Comparison of ENCODE assay signal across 8 cellular contexts in genomic region chr1:229258031-229258850, GRCh38. TPM values are rescaled to one million over a fixed set of nuclear protein-coding genes. Genes with fewer than 3 reads are reported as not detected.
DNase-seq lines count a peak whose midpoint lies in the region; ATAC-seq and TF ChIP-seq lines count a peak whose summit lies in the region.

No MANE protein-coding gene starts in this region.

- H3K4me3 ChIP-seq in gastroesophageal sphincter = no peak overlapping the region
- no peak overlapping the region for H3K4me3 ChIP-seq in trophoblast cell (ENCODE audit: low read depth, low read length)
- H3K4me3 ChIP-seq in uterus = no peak overlapping the region

- no peaks in the 10 kb centered on the region for H3K36me3 Mint-ChIP-seq in activated naive CD4-positive, alpha-beta T cell treated with anti-CD3 and anti-CD28 coated beads for 36 hours (ENCODE audit: low read depth)

- H3K9ac ChIP-seq in trophoblast cell (ENCODE audit: low read length) = no peak overlapping the region

- no peak overlapping the region for H4K8ac ChIP-seq in trophoblast cell (ENCODE audit: low read depth, low read length)

- H3K4me1 Mint-ChIP-seq in activated naive CD4-positive, alpha-beta T cell treated with anti-CD3 and anti-CD28 coated beads for 36 hours (ENCODE audit: low read depth) = peaks cover 28% of the 10 kb centered on the region

- peaks cover 2% of the 10 kb centered on the region for H3K79me1 ChIP-seq in trophoblast cell (ENCODE audit: low read length)

- in situ Hi-C loops in SK-MEL-5 (cut with HindIII; ENCODE audit: low pct_unique_long_range_greater_than_20kb, low sequenced_read_pairs) = no loop called here

- peak overlapping the region; percentile 27 for H2BK120ac ChIP-seq in trophoblast cell (ENCODE audit: insufficient read depth, low read length, poor library complexity)

- CTCF ChIA-PET in activated naive CD4-positive, alpha-beta T cell treated with anti-CD3 and anti-CD28 coated beads for 36 hours (lab: Charles Lee) = interaction anchor here (0.5 to 5.9 kb wide), 26 partner anchors 9 to 841 kb away, joined by 3 to 54 read pairs (median 4); partner anchors contain the start of gene NUP133

- H3K36me3 ChIP-seq in gastroesophageal sphincter (no peaks in the 10 kb centered on the region), trophoblast cell (ENCODE audit: control insufficient read depth in 1 of 2, insufficient read depth in 2 of 2, low read length in 2 of 2) (no peaks in the 10 kb centered on the region), uterus (no peaks in the 10 kb centered on the region)

- H3K23ac ChIP-seq in trophoblast cell (ENCODE audit: low read length) = no peak overlapping the region

- no peak overlapping the region for H3K4me2 ChIP-seq in trophoblast cell (ENCODE audit: low read length)

- H2AK5ac ChIP-seq in trophoblast cell (ENCODE audit: low read length) = no peak overlapping the region

- H3K9me3 ChIP-seq in gastroesophageal sphincter (no peaks in the 10 kb centered on the region), trophoblast cell (ENCODE audit: insufficient read depth, low read depth, low read length) (no peaks in the 10 kb centered on the region), uterus (no peaks in the 10 kb centered on the region)

- H3K14ac ChIP-seq in trophoblast cell (ENCODE audit: low read length) = no peak overlapping the region

- no peak overlapping the region for H3K18ac ChIP-seq in trophoblast cell (ENCODE audit: low read length)

- TF ChIP-seq EP300 in gastroesophageal sphincter (IDR thresholded peaks at IDR 0.05) = no peak

- no peak overlapping the region for H2BK12ac ChIP-seq in trophoblast cell (ENCODE audit: low read length)

- no peak overlapping the region for H4K91ac ChIP-seq in trophoblast cell (ENCODE audit: low read depth, low read length)

- H3K27me3 Mint-ChIP-seq in activated naive CD4-positive, alpha-beta T cell treated with anti-CD3 and anti-CD28 coated beads for 36 hours (ENCODE audit: low read depth) = no peaks in the 10 kb centered on the region

- TF ChIP-seq POLR2A in gastroesophageal sphincter (IDR thresholded peaks at IDR 0.05) = no peak
- TF ChIP-seq POLR2A in uterus (IDR thresholded peaks at IDR 0.05) = no peak

- 7 to 19% methylated on average over 2 to 5 of the region's 5 CpGs for WGBS in gastroesophageal sphincter (ENCODE audit: low coverage in 1 of 2), 2 donors
- no CpG with 5 or more reads among the region's 5 CpGs for WGBS in trophoblast cell (ENCODE audit: extremely low coverage, insufficient coverage, insufficient read length)

- no peaks in the 10 kb centered on the region for H3K79me2 ChIP-seq in trophoblast cell (ENCODE audit: control insufficient read depth, insufficient read depth, low read length, poor library complexity)

- intact Hi-C loops in activated naive CD4-positive, alpha-beta T cell treated with anti-CD3 and anti-CD28 coated beads for 36 hours (cut with micrococcal nuclease) = loop anchor here (1.0 to 5.0 kb wide), 6 partner anchors 183 to 1052 kb away; partner anchors contain the start of gene ABCB10
- intact Hi-C loops in uterus (cut with DNase I; ENCODE audit: low total_unique reads) = no loop called here

- H2AFZ ChIP-seq in trophoblast cell (ENCODE audit: insufficient read depth, low read length, poor library complexity) = no peak overlapping the region

- no peak overlapping the region for H2BK5ac ChIP-seq in trophoblast cell (ENCODE audit: low read depth, low read length, poor library complexity)

- H4K12ac ChIP-seq in trophoblast cell (ENCODE audit: low read depth, low read length) = no peak overlapping the region

- TF ChIP-seq CTCF in gastroesophageal sphincter (IDR thresholded peaks at IDR 0.05) (peak; percentile 82 to 88 (median 86)), uterus (IDR thresholded peaks at IDR 0.05) (peak; percentile 70 to 84 (median 78))

- ATAC-seq in gastroesophageal sphincter = peak; percentile 70
- ATAC-seq in GM21526 (IDR thresholded peaks at IDR 0.05; ENCODE audit: low FRiP score, unreplicated experiment) = no peak

- H3K9me3 Mint-ChIP-seq in activated naive CD4-positive, alpha-beta T cell treated with anti-CD3 and anti-CD28 coated beads for 36 hours = no peaks in the 10 kb centered on the region

- peak; percentile 71 for DNase-seq in EL
- DNase-seq in Kasumi-1 (lab: John Stamatoyannopoulos, UW) = peak; percentile 92 to 93
- DNase-seq in SK-MEL-5 (ENCODE audit: low read depth, low spot score) = peak; percentile 72
- DNase-seq in activated naive CD4-positive, alpha-beta T cell treated with anti-CD3 and anti-CD28 coated beads for 36 hours = peak; percentile 75
- peak; percentile 64 to 83 for DNase-seq in trophoblast cell
- peak; percentile 62 to 65 for DNase-seq in uterus

- no peaks in the 10 kb centered on the region for H3K27me3 ChIP-seq in gastroesophageal sphincter
- H3K27me3 ChIP-seq in trophoblast cell (ENCODE audit: insufficient read depth, low read length) = no peaks in the 10 kb centered on the region
- no peaks in the 10 kb centered on the region for H3K27me3 ChIP-seq in uterus

- peaks cover 0 to 15% (median 0%) of the 10 kb centered on the region in 3 donors for H3K4me1 ChIP-seq in gastroesophageal sphincter
- H3K4me1 ChIP-seq in trophoblast cell (ENCODE audit: control insufficient read depth in 1 of 2, insufficient read depth in 2 of 2, low read length in 2 of 2) = peaks cover 3 to 6% of the 10 kb centered on the region in 2 experiments
- no peaks in the 10 kb centered on the region for H3K4me1 ChIP-seq in uterus

- no peak overlapping the region for H3K4ac ChIP-seq in trophoblast cell (ENCODE audit: low read depth, low read length)

- no peak overlapping the region for H3K27ac ChIP-seq in gastroesophageal sphincter
- H3K27ac ChIP-seq in trophoblast cell (ENCODE audit: low read depth, low read length) = no peak overlapping the region
- H3K27ac ChIP-seq in uterus = no peak overlapping the region

- no peak overlapping the region for H3K4me3 Mint-ChIP-seq in activated naive CD4-positive, alpha-beta T cell treated with anti-CD3 and anti-CD28 coated beads for 36 hours

- no peak overlapping the region for H3K27ac Mint-ChIP-seq in activated naive CD4-positive, alpha-beta T cell treated with anti-CD3 and anti-CD28 coated beads for 36 hours

RNA-seq across cellular contexts. Expression of gene RAB4A, which starts 12.7 kb away (rescaled TPM):
- 35.9 and 41.1 TPM in 2 replicates for total RNA-seq in SK-MEL-5 (2014; rRNA removed; shearing (Covaris generic))
- polyA plus RNA-seq in SK-MEL-5 (2015; cell fraction: cytosol; rRNA removed) = 42.0 and 43.9 TPM in 2 replicates
- 14.8 and 15.9 TPM in 2 replicates for polyA plus RNA-seq in SK-MEL-5 (2015; cell fraction: nucleus; rRNA removed)
- total RNA-seq in activated naive CD4-positive, alpha-beta T cell treated with anti-CD3 and anti-CD28 coated beads for 36 hours = 10 to 100 TPM; 15.8 to 19.9 TPM
- 100 to 1,000 TPM in 3 of 4 donors, 10 to 100 TPM in 1; 69.3 to 136 (median 116) TPM for total RNA-seq in gastroesophageal sphincter
- 22.0 and 24.9 TPM in 2 replicates for polyA plus RNA-seq in trophoblast cell (2013)
- total RNA-seq in uterus = 10 to 100 TPM; 31.5 to 49.2 (median 39.9) TPM
